Comparison of ENCODE assay signal across 1 cellular context in the genomic region with DNA sequence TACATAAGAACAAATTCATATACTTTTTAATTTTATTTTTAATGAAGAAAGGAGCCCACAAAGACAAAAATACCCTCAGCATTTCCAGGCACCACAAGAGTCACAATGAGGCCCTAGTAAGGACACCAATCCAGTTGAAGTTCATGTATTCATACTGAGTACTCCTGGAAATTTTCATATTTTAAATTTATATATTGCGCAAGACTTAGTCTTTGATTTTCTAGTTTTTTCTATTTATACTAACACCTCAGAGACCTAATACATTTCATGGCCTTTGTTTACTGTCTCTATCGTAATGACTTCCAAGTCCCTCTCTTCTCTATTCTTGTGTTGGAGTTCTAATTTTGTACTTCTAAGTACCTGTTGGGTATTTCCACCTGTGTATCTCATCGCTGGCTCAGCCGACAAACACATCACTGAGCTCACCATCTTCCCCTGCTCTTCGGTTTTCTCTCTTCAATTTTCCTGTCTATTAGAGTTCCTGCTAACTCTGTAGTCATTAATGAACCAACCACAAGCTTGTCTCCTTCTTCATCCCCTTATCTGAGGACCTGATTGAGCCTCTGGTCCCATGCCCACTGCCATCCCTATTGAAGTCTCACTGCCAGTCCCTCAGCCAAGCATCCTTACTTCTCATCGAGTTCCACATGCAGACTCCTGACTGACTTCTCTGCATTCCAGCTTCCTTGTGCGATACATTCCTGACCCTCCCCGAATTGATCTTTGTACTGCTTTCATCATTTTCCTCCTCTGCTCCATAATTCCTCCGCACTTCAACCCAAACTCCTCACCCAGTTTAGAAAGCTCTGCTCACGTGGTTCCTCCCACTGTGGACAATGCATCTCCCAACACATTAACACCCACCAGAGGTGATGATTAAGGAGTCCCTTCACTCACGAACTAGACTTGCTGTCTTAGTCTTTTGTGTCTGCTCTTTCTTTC.
TF ChIP-seq lines count a peak whose summit lies in the region.

No MANE protein-coding gene starts in this region.

TF ChIP-seq in GM23338, 12 proteins besides CTCF, POLR2A, EP300 and RAD21:
- TF ChIP-seq, protein P1, sequence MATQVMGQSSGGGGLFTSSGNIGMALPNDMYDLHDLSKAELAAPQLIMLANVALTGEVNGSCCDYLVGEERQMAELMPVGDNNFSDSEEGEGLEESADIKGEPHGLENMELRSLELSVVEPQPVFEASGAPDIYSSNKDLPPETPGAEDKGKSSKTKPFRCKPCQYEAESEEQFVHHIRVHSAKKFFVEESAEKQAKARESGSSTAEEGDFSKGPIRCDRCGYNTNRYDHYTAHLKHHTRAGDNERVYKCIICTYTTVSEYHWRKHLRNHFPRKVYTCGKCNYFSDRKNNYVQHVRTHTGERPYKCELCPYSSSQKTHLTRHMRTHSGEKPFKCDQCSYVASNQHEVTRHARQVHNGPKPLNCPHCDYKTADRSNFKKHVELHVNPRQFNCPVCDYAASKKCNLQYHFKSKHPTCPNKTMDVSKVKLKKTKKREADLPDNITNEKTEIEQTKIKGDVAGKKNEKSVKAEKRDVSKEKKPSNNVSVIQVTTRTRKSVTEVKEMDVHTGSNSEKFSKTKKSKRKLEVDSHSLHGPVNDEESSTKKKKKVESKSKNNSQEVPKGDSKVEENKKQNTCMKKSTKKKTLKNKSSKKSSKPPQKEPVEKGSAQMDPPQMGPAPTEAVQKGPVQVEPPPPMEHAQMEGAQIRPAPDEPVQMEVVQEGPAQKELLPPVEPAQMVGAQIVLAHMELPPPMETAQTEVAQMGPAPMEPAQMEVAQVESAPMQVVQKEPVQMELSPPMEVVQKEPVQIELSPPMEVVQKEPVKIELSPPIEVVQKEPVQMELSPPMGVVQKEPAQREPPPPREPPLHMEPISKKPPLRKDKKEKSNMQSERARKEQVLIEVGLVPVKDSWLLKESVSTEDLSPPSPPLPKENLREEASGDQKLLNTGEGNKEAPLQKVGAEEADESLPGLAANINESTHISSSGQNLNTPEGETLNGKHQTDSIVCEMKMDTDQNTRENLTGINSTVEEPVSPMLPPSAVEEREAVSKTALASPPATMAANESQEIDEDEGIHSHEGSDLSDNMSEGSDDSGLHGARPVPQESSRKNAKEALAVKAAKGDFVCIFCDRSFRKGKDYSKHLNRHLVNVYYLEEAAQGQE (IDR thresholded peaks at IDR 0.05; ENCODE audit: unreplicated experiment) = no peak
- TF ChIP-seq EZH2 (IDR thresholded peaks at IDR 0.05; ENCODE audit: low read depth, unreplicated experiment) (no peak), EZH2phosphoT487 (IDR thresholded peaks at IDR 0.05; ENCODE audit: unreplicated experiment) (no peak), NANOG (IDR thresholded peaks at IDR 0.05; ENCODE audit: borderline replicate concordance) (no peak), ZNF114 (CRISPR knock-in tag; IDR thresholded peaks at IDR 0.05) (no peak), JUNB (IDR thresholded peaks at IDR 0.05; ENCODE audit: unreplicated experiment) (no peak), CREB1 (CRISPR knock-in tag; IDR thresholded peaks at IDR 0.05; ENCODE audit: low read depth) (no peak), STAT1 (IDR thresholded peaks at IDR 0.05; ENCODE audit: unreplicated experiment) (no peak), POLR2AphosphoS5 (IDR thresholded peaks at IDR 0.05; ENCODE audit: low read depth) (no peak), ZNF331 (CRISPR knock-in tag; IDR thresholded peaks at IDR 0.05; ENCODE audit: low read depth) (no peak)
- TF ChIP-seq, protein P2, sequence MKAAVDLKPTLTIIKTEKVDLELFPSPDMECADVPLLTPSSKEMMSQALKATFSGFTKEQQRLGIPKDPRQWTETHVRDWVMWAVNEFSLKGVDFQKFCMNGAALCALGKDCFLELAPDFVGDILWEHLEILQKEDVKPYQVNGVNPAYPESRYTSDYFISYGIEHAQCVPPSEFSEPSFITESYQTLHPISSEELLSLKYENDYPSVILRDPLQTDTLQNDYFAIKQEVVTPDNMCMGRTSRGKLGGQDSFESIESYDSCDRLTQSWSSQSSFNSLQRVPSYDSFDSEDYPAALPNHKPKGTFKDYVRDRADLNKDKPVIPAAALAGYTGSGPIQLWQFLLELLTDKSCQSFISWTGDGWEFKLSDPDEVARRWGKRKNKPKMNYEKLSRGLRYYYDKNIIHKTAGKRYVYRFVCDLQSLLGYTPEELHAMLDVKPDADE (IDR thresholded peaks at IDR 0.05) = no peak
- TF ChIP-seq, protein P3, sequence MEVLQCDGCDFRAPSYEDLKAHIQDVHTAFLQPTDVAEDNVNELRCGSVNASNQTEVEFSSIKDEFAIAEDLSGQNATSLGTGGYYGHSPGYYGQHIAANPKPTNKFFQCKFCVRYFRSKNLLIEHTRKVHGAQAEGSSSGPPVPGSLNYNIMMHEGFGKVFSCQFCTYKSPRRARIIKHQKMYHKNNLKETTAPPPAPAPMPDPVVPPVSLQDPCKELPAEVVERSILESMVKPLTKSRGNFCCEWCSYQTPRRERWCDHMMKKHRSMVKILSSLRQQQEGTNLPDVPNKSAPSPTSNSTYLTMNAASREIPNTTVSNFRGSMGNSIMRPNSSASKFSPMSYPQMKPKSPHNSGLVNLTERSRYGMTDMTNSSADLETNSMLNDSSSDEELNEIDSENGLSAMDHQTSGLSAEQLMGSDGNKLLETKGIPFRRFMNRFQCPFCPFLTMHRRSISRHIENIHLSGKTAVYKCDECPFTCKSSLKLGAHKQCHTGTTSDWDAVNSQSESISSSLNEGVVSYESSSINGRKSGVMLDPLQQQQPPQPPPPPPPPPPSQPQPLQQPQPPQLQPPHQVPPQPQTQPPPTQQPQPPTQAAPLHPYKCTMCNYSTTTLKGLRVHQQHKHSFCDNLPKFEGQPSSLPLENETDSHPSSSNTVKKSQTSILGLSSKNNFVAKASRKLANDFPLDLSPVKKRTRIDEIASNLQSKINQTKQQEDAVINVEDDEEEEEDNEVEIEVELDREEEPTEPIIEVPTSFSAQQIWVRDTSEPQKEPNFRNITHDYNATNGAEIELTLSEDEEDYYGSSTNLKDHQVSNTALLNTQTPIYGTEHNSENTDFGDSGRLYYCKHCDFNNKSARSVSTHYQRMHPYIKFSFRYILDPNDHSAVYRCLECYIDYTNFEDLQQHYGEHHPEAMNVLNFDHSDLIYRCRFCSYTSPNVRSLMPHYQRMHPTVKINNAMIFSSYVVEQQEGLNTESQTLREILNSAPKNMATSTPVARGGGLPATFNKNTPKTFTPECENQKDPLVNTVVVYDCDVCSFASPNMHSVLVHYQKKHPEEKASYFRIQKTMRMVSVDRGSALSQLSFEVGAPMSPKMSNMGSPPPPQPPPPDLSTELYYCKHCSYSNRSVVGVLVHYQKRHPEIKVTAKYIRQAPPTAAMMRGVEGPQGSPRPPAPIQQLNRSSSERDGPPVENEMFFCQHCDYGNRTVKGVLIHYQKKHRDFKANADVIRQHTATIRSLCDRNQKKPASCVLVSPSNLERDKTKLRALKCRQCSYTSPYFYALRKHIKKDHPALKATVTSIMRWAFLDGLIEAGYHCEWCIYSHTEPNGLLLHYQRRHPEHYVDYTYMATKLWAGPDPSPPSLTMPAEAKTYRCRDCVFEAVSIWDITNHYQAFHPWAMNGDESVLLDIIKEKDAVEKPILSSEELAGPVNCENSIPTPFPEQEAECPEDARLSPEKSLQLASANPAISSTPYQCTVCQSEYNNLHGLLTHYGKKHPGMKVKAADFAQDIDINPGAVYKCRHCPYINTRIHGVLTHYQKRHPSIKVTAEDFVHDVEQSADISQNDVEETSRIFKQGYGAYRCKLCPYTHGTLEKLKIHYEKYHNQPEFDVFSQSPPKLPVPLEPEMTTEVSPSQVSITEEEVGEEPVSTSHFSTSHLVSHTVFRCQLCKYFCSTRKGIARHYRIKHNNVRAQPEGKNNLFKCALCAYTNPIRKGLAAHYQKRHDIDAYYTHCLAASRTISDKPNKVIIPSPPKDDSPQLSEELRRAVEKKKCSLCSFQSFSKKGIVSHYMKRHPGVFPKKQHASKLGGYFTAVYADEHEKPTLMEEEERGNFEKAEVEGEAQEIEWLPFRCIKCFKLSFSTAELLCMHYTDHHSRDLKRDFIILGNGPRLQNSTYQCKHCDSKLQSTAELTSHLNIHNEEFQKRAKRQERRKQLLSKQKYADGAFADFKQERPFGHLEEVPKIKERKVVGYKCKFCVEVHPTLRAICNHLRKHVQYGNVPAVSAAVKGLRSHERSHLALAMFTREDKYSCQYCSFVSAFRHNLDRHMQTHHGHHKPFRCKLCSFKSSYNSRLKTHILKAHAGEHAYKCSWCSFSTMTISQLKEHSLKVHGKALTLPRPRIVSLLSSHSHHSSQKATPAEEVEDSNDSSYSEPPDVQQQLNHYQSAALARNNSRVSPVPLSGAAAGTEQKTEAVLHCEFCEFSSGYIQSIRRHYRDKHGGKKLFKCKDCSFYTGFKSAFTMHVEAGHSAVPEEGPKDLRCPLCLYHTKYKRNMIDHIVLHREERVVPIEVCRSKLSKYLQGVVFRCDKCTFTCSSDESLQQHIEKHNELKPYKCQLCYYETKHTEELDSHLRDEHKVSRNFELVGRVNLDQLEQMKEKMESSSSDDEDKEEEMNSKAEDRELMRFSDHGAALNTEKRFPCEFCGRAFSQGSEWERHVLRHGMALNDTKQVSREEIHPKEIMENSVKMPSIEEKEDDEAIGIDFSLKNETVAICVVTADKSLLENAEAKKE (CRISPR knock-in tag; IDR thresholded peaks at IDR 0.05) = no peak
